ENCODE assay signal across 14 cellular contexts in the genomic region with DNA sequence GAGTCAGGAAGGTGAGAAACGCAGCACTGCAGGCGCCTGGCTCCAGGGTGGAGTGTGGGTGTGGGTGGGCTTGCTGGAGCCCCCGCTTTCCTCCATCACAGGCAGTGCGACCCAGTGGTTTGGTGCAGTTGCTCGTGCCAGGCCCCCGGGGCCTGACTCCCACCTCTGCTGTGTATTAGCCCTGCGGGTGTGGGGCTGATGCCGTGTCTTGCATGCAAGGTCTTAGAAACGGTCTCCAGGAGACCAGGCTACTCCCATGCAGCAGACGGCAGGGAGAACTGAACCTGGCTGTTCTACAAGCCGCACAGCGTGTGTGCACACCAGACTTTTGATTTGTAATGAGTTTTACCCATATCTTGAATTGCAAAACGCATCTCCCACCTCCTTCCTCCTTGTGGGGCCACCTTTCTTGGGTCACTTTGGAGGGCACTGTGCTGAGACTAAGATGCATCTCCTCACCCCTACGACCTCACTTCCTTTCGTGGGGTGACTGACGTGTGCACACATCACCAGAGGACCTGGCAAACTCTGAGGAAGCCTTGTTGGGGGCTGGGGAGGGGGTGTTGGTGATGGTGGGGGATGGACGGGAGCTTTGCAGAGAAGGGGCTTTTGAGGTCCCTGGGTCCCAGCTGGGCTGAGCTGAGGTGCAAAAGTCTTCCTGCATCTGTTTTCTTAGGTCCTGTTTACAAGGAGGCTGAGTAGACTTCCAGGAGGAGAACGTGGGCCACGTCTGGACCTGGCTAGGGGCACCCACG.
DNase-seq lines count a peak whose midpoint lies in the region; ATAC-seq and TF ChIP-seq lines count a peak whose summit lies in the region.
"Had no signal": no experiment of that assay in that cellular context is flagged by ENCODE, and none has a peak within 500 bp of the region (broad histone marks: within the 10 kb centered on the region; RNA-seq: fewer than 3 reads in every experiment).

No MANE protein-coding gene starts in this region.

- no peaks in the 10 kb centered on the region for H3K27me3 ChIP-seq in naive thymus-derived CD4-positive, alpha-beta T cell (ENCODE audit: control insufficient read depth in 2 of 2, insufficient read depth in 2 of 2, low read length in 2 of 2)
- no peaks in the 10 kb centered on the region for H3K27me3 ChIP-seq in upper lobe of right lung

- peaks cover 0 to 15% (median 0%) of the 10 kb centered on the region in 3 donors for H3K9me3 Mint-ChIP-seq in T-cell
- peaks cover 0 to 9% (median 0%) of the 10 kb centered on the region in 11 donors for H3K9me3 Mint-ChIP-seq in naive thymus-derived CD4-positive, alpha-beta T cell

- H3K4me3 ChIP-seq in naive thymus-derived CD4-positive, alpha-beta T cell (ENCODE audit: low read length) = no peak overlapping the region
- no peak overlapping the region for H3K4me3 ChIP-seq in upper lobe of right lung

- no peak overlapping the region for H3K4me3 Mint-ChIP-seq in T-cell
- H3K4me3 Mint-ChIP-seq in naive thymus-derived CD4-positive, alpha-beta T cell = no peak overlapping the region

- no peaks in the 10 kb centered on the region for H3K36me3 ChIP-seq in naive thymus-derived CD4-positive, alpha-beta T cell (ENCODE audit: control insufficient read depth in 2 of 3, insufficient read depth in 3 of 3, low read length in 3 of 3)
- no peaks in the 10 kb centered on the region for H3K36me3 ChIP-seq in upper lobe of right lung

- peak overlapping the region in 1 of 2 donors; percentile 74 for H3K27ac Mint-ChIP-seq in T-cell
- peak overlapping the region in 1 of 9 donors; percentile 21 for H3K27ac Mint-ChIP-seq in naive thymus-derived CD4-positive, alpha-beta T cell

- peaks cover 0 to 7% of the 10 kb centered on the region in 2 donors for H3K4me1 ChIP-seq in naive thymus-derived CD4-positive, alpha-beta T cell (ENCODE audit: control insufficient read depth in 2 of 2, insufficient read depth in 2 of 2, low read length in 2 of 2)
- no peaks in the 10 kb centered on the region for H3K4me1 ChIP-seq in upper lobe of right lung

- H3K9me3 ChIP-seq in naive thymus-derived CD4-positive, alpha-beta T cell (ENCODE audit: control insufficient read depth in 2 of 3, low read length in 3 of 3) = no peaks in the 10 kb centered on the region
- H3K9me3 ChIP-seq in upper lobe of right lung = no peaks in the 10 kb centered on the region

- POLR2A ChIA-PET in T-cell (lab: Charles Lee) (interaction anchor here in 1 of 2 donors (0.6 kb wide), 1 partner anchor 13 kb away, joined by 8 read pairs; no protein-coding TSS in a partner anchor), HEK293T (lab: Yijun Ruan, JAX) (no interaction called here)
- POLR2A ChIA-PET in naive thymus-derived CD4-positive, alpha-beta T cell (lab: Charles Lee) = interaction anchor here (0.7 kb wide), 1 partner anchor 12 kb away, joined by 3 read pairs; no protein-coding TSS in a partner anchor

- no peaks in the 10 kb centered on the region for H3K36me3 Mint-ChIP-seq in T-cell
- peaks cover 0 to 2% (median 0%) of the 10 kb centered on the region in 5 donors for H3K36me3 Mint-ChIP-seq in naive thymus-derived CD4-positive, alpha-beta T cell

- CTCF ChIA-PET in T-cell (lab: Charles Lee) (no interaction called here), HEK293T (lab: Yijun Ruan, JAX) (no interaction called here)
- CTCF ChIA-PET in naive thymus-derived CD4-positive, alpha-beta T cell (lab: Charles Lee) = no interaction called here

- no peak for TF ChIP-seq CTCF in upper lobe of right lung (IDR thresholded peaks at IDR 0.05)

- ATAC-seq in left ventricle myocardium superior (no peak), T-cell (replicated peaks in 1 of 4) (peak in 3 of 4 experiments; percentile 21 to 62 (median 49)), upper lobe of right lung (no peak), HG03139 (IDR thresholded peaks at IDR 0.05; ENCODE audit: unreplicated experiment) (no peak)
- peak; percentile 42 for ATAC-seq in naive thymus-derived CD4-positive, alpha-beta T cell

- H3K4me1 Mint-ChIP-seq in T-cell = peaks cover 27 to 36% (median 33%) of the 10 kb centered on the region in 3 donors
- peaks cover 8 to 34% (median 21%) of the 10 kb centered on the region in 7 donors for H3K4me1 Mint-ChIP-seq in naive thymus-derived CD4-positive, alpha-beta T cell

- no peaks in the 10 kb centered on the region for H3K27me3 Mint-ChIP-seq in T-cell
- H3K27me3 Mint-ChIP-seq in naive thymus-derived CD4-positive, alpha-beta T cell = peaks cover 0 to 18% (median 0%) of the 10 kb centered on the region in 5 donors

- DNase-seq in left ventricle myocardium superior (peak; percentile 19), cardiac septum (ENCODE audit: low spot score) (no peak), T-cell (no peak), upper lobe of right lung (peak; percentile 53), HEK293T (ENCODE audit: extremely low spot score) (no peak), islet precursor cell (no peak)
- DNase-seq in naive thymus-derived CD4-positive, alpha-beta T cell = no peak
- DNase-seq: Kasumi-1, NCI-H1105 treated with DMSO at 0.1 percent for 48 hours, NCI-H1930, NCI-H526 treated with DMSO at 0.1 percent for 48 hours, OCI-M1, SIG-M5 had no signal

- intact Hi-C loops in left ventricle myocardium superior (cut with micrococcal nuclease) (no loop called here), cardiac septum (cut with DNase I) (loop anchor here (10.0 kb wide), 1 partner anchor 982 kb away; no protein-coding TSS in a partner anchor), upper lobe of right lung (cut with DNase I) (no loop called here)
- intact Hi-C loops in naive thymus-derived CD4-positive, alpha-beta T cell (cut with micrococcal nuclease) = no loop called here

- H3K27ac ChIP-seq in naive thymus-derived CD4-positive, alpha-beta T cell (ENCODE audit: low read depth, low read length) = no peak overlapping the region
- H3K27ac ChIP-seq in upper lobe of right lung = no peak overlapping the region

TF ChIP-seq in HEK293T, 16 proteins besides CTCF, POLR2A, EP300 and RAD21:
- TF ChIP-seq FOXM1 (IDR thresholded peaks at IDR 0.05; ENCODE audit: borderline replicate concordance) (no peak), CTBP1 (IDR thresholded peaks at IDR 0.05; ENCODE audit: borderline replicate concordance) (no peak), L3MBTL2 (conservative IDR thresholded peaks at IDR 0.05) (no peak), ELF4 (IDR thresholded peaks at IDR 0.05) (no peak)
TF ChIP-seq in HEK293T: peak in this region for 0.

Comparison
In these comparisons a context has a peak if more than half of its experiments do, and no peak if none do; other contexts are left out.
1. DNase-seq: peak in left ventricle myocardium superior (single experiment) and upper lobe of right lung (single experiment); none in cardiac septum (single experiment), T-cell (0 of 34), naive thymus-derived CD4-positive, alpha-beta T cell (0 of 9), HEK293T (single experiment) and islet precursor cell (single experiment).
2. ATAC-seq: peak in T-cell (3 of 4) and naive thymus-derived CD4-positive, alpha-beta T cell (single experiment); none in left ventricle myocardium superior (single experiment), upper lobe of right lung (single experiment) and HG03139 (single experiment).